Comparison of ENCODE assay signal across 22 cellular contexts in genomic region chr17:17017343-17018014, GRCh38. TPM values are rescaled to one million over a fixed set of nuclear protein-coding genes. Genes with fewer than 3 reads are reported as not detected.
DNase-seq lines count a peak whose midpoint lies in the region; ATAC-seq and TF ChIP-seq lines count a peak whose summit lies in the region.
"Had no signal": no experiment of that assay in that cellular context is flagged by ENCODE, and none has a peak within 500 bp of the region (broad histone marks: within the 10 kb centered on the region; RNA-seq: fewer than 3 reads in every experiment).

No MANE protein-coding gene starts in this region.

- H3K27ac ChIP-seq in osteoblast (ENCODE audit: low read depth, low read length) = no peak overlapping the region
- peak overlapping the region; percentile 70 for H3K27ac ChIP-seq in upper lobe of right lung
- H3K27ac ChIP-seq: neutrophil had no signal

- DNase-seq in activated effector memory CD4-positive, alpha-beta T cell treated with anti-CD3 and anti-CD28 coated beads, Interleukin-2, amount 50 U/mL, for 16 hours = peak; percentile 36
- no peak for DNase-seq in activated effector memory CD4-positive, alpha-beta T cell treated with Interleukin-2 at 50 U/mL for 16 hours
- DNase-seq in osteoblast (ENCODE audit: insufficient read length, low spot score, missing footprints) = peak; percentile 21
- no peak for DNase-seq in upper lobe of right lung
- no peak for DNase-seq in GM19240 (ENCODE audit: insufficient read length, low spot score)
- DNase-seq: activated CD4-positive, alpha-beta T cell treated with anti-CD3 and anti-CD28 coated beads for 4 hours; activated gamma-delta T cell treated with Interleukin-2 at 50 U/mL for 16 hours; C1 segment of cervical spinal cord; cerebellar nuclear complex; left lung; NCI-H1930; NCI-H446 treated with DMSO at 0.1 percent for 48 hours; stimulated activated CD4-positive, alpha-beta T cell treated with anti-CD3 and anti-CD28 coated beads, Interleukin-15, amount 100 ng/mL, for 24 hours; stimulated activated naive CD8-positive, alpha-beta T cell treated with anti-CD3 and anti-CD28 coated beads, Interleukin-15, Interleukin-2, amounts not matched to agents 100 U/mL and 50 U/mL, for 24 hours had no signal

- no peaks in the 10 kb centered on the region for H3K9me3 ChIP-seq in osteoblast (ENCODE audit: low read depth, low read length)
- no peaks in the 10 kb centered on the region for H3K9me3 ChIP-seq in upper lobe of right lung
- H3K9me3 ChIP-seq: left lung, neutrophil had no signal

- H3K27ac Mint-ChIP-seq in activated T-helper 17 cell treated with anti-CD3 and anti-CD28 coated beads, Interleukin-2, amount 50 U/mL, for 72 hours = peak overlapping the region; percentile 54

- H2AFZ ChIP-seq in osteoblast (ENCODE audit: low read length) = no peak overlapping the region

- H3K4me1 Mint-ChIP-seq in activated T-helper 17 cell treated with anti-CD3 and anti-CD28 coated beads, Interleukin-2, amount 50 U/mL, for 72 hours = peaks cover 29% of the 10 kb centered on the region

- no peak overlapping the region for H3K4me2 ChIP-seq in osteoblast (ENCODE audit: insufficient read depth, low read length)

- H3K27me3 ChIP-seq in osteoblast (ENCODE audit: insufficient read depth, low read length) = no peaks in the 10 kb centered on the region
- no peaks in the 10 kb centered on the region for H3K27me3 ChIP-seq in upper lobe of right lung
- H3K27me3 ChIP-seq: left lung had no signal

- H3K4me3 Mint-ChIP-seq in activated T-helper 17 cell treated with anti-CD3 and anti-CD28 coated beads, Interleukin-2, amount 50 U/mL, for 72 hours = no peak overlapping the region

- no peaks in the 10 kb centered on the region for H3K36me3 Mint-ChIP-seq in activated T-helper 17 cell treated with anti-CD3 and anti-CD28 coated beads, Interleukin-2, amount 50 U/mL, for 72 hours (ENCODE audit: low read depth)

- H3K9me3 Mint-ChIP-seq in activated T-helper 17 cell treated with anti-CD3 and anti-CD28 coated beads, Interleukin-2, amount 50 U/mL, for 72 hours = no peaks in the 10 kb centered on the region

- intact Hi-C loops in upper lobe of right lung (cut with DNase I) = no loop called here

- no peak for TF ChIP-seq CTCF in osteoblast (IDR thresholded peaks at IDR 0.05; ENCODE audit: extremely low read depth, low read depth, low read length)
- TF ChIP-seq CTCF in upper lobe of right lung (IDR thresholded peaks at IDR 0.05) = no peak

- H3K36me3 ChIP-seq in osteoblast (ENCODE audit: insufficient read depth, low read length) (no peaks in the 10 kb centered on the region), upper lobe of right lung (no peaks in the 10 kb centered on the region)
- H3K36me3 ChIP-seq: left lung, neutrophil had no signal

- no peak for ATAC-seq in activated T-helper 17 cell treated with anti-CD3 and anti-CD28 coated beads, Interleukin-2, amount 50 U/mL, for 72 hours (replicated peaks)
- ATAC-seq in upper lobe of right lung (no peak), GM19324 (IDR thresholded peaks at IDR 0.05; ENCODE audit: low FRiP score, unreplicated experiment) (no peak), GM21825 (IDR thresholded peaks at IDR 0.05; ENCODE audit: unreplicated experiment) (no peak)
- ATAC-seq: right cardiac atrium; SK-N-SH treated with all-trans-retinoic acid at 6 μM for 48 hours; stimulated activated naive CD8-positive, alpha-beta T cell treated with anti-CD3 and anti-CD28 coated beads, Interleukin-15, Interleukin-2, amounts not matched to agents 100 U/mL and 50 U/mL, for 24 hours had no signal

- H3K79me2 ChIP-seq in osteoblast (ENCODE audit: insufficient read depth, low read length) = no peaks in the 10 kb centered on the region

- no peaks in the 10 kb centered on the region for H4K20me1 ChIP-seq in osteoblast (ENCODE audit: insufficient read depth, low read length)

- H3K4me1 ChIP-seq in osteoblast (ENCODE audit: insufficient read depth, low read length) = peaks cover 17% of the 10 kb centered on the region
- peaks cover 27% of the 10 kb centered on the region for H3K4me1 ChIP-seq in upper lobe of right lung

- no peaks in the 10 kb centered on the region for H3K27me3 Mint-ChIP-seq in activated T-helper 17 cell treated with anti-CD3 and anti-CD28 coated beads, Interleukin-2, amount 50 U/mL, for 72 hours

- H3K4me3 ChIP-seq in osteoblast (ENCODE audit: insufficient read depth, low read length) = no peak overlapping the region
- H3K4me3 ChIP-seq in upper lobe of right lung = no peak overlapping the region
- H3K4me3 ChIP-seq: left lung had no signal

RNA-seq across cellular contexts. Expression of gene MPRIP, which starts 24.8 kb away (rescaled TPM):
- total RNA-seq in activated T-helper 17 cell treated with anti-CD3 and anti-CD28 coated beads, Interleukin-2, amount 50 U/mL, for 72 hours = 100 to 1,000 TPM; 204 to 207 TPM
- total RNA-seq in osteoblast = 120 and 149 TPM in 2 replicates
- 333 TPM for total RNA-seq in upper lobe of right lung

RNA-seq across cellular contexts. Expression of gene TNFRSF13B, which starts 45.6 kb away (rescaled TPM):
- total RNA-seq in activated T-helper 17 cell treated with anti-CD3 and anti-CD28 coated beads, Interleukin-2, amount 50 U/mL, for 72 hours = not detected
- total RNA-seq in osteoblast (not detected in 2 replicates), upper lobe of right lung (not detected)
- total RNA-seq: A673, fibroblast of lung, right cardiac atrium had no signal

Comparison
In these comparisons a context has a peak if more than half of its experiments do, and no peak if none do; other contexts are left out.
1. DNase-seq: peak in activated effector memory CD4-positive, alpha-beta T cell treated with anti-CD3 and anti-CD28 coated beads, Interleukin-2, amount 50 U/mL, for 16 hours (single experiment) and osteoblast (single experiment); none in activated effector memory CD4-positive, alpha-beta T cell treated with Interleukin-2 at 50 U/mL for 16 hours (single experiment), upper lobe of right lung (single experiment) and GM19240 (single experiment).